In the genomic region with DNA sequence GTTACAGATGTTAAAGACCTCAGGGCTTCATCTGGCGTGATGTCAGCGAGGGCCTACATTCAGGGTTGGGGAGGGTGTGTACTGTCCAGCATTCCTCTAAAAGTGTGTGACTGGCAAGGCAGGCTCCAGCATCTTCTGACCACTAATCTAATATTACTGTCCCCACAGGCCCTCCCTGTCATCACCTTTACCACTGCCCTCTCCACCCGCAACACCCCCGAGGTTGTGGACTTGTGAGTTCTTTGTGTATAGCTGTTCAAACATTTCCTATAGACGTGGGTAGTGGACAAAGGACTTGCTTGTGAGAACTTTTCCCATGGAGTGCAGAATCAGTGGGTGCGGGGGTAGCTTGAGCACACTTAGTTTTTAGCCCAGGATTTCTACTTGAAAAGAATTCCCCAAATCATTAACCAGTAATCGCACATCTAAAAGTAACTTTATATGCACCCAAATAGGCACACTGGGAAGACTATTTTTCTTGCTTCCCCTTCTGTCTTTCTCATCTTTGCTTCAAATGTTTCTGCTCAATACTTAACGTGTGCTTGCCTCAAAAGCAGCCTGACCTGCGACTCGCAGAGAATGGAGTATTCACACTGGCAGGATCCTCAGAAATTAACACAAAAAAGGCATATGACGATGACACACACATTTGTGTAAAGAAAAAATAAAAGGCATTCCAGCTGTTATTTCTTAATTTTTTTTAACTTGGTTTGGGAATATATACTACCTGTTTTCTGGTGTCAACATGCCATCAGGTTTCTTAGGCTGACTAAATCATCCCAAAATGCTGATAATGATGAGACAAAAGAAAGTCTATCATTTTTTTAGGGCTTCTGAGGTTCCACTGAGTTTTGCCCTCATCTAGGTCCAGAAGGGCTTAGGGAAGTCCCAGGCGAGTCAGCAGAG, we compare ENCODE assay signal across 8 cellular contexts.
A peak's percentile ranks its signal among the peaks of the same experiment; 100 is the strongest.
DNase-seq lines count a peak whose midpoint lies in the region; ATAC-seq and TF ChIP-seq lines count a peak whose summit lies in the region.

No MANE protein-coding gene starts in this region.

- H3K27ac ChIP-seq in brain microvascular endothelial cell (peak overlapping the region; percentile 27), mucosa of rectum (ENCODE audit: low read depth in 2 of 2, low read length in 2 of 2) (peak overlapping the region; percentile 79 to 81)

- in situ Hi-C loops in brain microvascular endothelial cell (cut with HindIII; ENCODE audit: low pct_ligation_motif_present, low sequenced_read_pairs) = no loop called here

- peak overlapping the region; percentile 75 for H3K27ac Mint-ChIP-seq in stimulated activated naive CD8-positive, alpha-beta T cell treated with anti-CD3 and anti-CD28 coated beads, Interleukin-15, Interleukin-2, amounts not matched to agents 100 ng/mL and 50 ng/mL, for 24 hours

- peak overlapping the region; percentile 2 for H3K4me3 Mint-ChIP-seq in stimulated activated naive CD8-positive, alpha-beta T cell treated with anti-CD3 and anti-CD28 coated beads, Interleukin-15, Interleukin-2, amounts not matched to agents 100 ng/mL and 50 ng/mL, for 24 hours

- H3K27me3 ChIP-seq in brain microvascular endothelial cell (replicated peaks) = no peaks in the 10 kb centered on the region
- no peaks in the 10 kb centered on the region for H3K27me3 ChIP-seq in mucosa of rectum (ENCODE audit: control insufficient read depth in 2 of 2, insufficient read depth in 2 of 2, low read length in 2 of 2)

- H3K36me3 Mint-ChIP-seq in stimulated activated naive CD8-positive, alpha-beta T cell treated with anti-CD3 and anti-CD28 coated beads, Interleukin-15, Interleukin-2, amounts not matched to agents 100 ng/mL and 50 ng/mL, for 24 hours (ENCODE audit: low read depth) = peaks cover 92% of the 10 kb centered on the region

- no peaks in the 10 kb centered on the region for H3K27me3 Mint-ChIP-seq in stimulated activated naive CD8-positive, alpha-beta T cell treated with anti-CD3 and anti-CD28 coated beads, Interleukin-15, Interleukin-2, amounts not matched to agents 100 ng/mL and 50 ng/mL, for 24 hours

- no peak for TF ChIP-seq CTCF in brain microvascular endothelial cell (IDR thresholded peaks at IDR 0.05; ENCODE audit: low read depth, low read length, missing control alignments)

- DNase-seq in stimulated activated naive CD8-positive, alpha-beta T cell treated with anti-CD3 and anti-CD28 coated beads, Interleukin-15, Interleukin-2, amounts not matched to agents 100 U/mL and 50 U/mL, for 24 hours = no peak
- DNase-seq in brain microvascular endothelial cell (no peak), middle frontal gyrus (ENCODE audit: extremely low spot score, low spot score) (no peak), NCI-H69 (lab: John Stamatoyannopoulos, UW) (no peak)
- DNase-seq in activated CD4-positive, CD25-positive, alpha-beta regulatory T cell treated with anti-CD3 and anti-CD28 coated beads, Interleukin-2, amount 50 U/mL, for 72 hours = no peak
- no peak for DNase-seq in effector CD8-positive, alpha-beta T cell (lab: John Stamatoyannopoulos, UW)

- no peaks in the 10 kb centered on the region for H3K36me3 ChIP-seq in brain microvascular endothelial cell (replicated peaks)
- no peaks in the 10 kb centered on the region for H3K36me3 ChIP-seq in mucosa of rectum (ENCODE audit: control insufficient read depth in 2 of 2, insufficient read depth in 2 of 2, low read length in 2 of 2)

- H3K9me3 Mint-ChIP-seq in stimulated activated naive CD8-positive, alpha-beta T cell treated with anti-CD3 and anti-CD28 coated beads, Interleukin-15, Interleukin-2, amounts not matched to agents 100 ng/mL and 50 ng/mL, for 24 hours = no peaks in the 10 kb centered on the region

- H3K9me3 ChIP-seq in mucosa of rectum (ENCODE audit: control insufficient read depth in 2 of 2, low read length in 2 of 2) = no peaks in the 10 kb centered on the region

- H3K9ac ChIP-seq in mucosa of rectum (ENCODE audit: low read depth in 1 of 2, low read length in 2 of 2) = no peak overlapping the region

- H3K4me1 Mint-ChIP-seq in stimulated activated naive CD8-positive, alpha-beta T cell treated with anti-CD3 and anti-CD28 coated beads, Interleukin-15, Interleukin-2, amounts not matched to agents 100 ng/mL and 50 ng/mL, for 24 hours (ENCODE audit: low read depth) = peaks cover 75% of the 10 kb centered on the region

- ATAC-seq in stimulated activated naive CD8-positive, alpha-beta T cell treated with anti-CD3 and anti-CD28 coated beads, Interleukin-15, Interleukin-2, amounts not matched to agents 100 U/mL and 50 U/mL, for 24 hours = no peak

- no peak overlapping the region for H3K4me3 ChIP-seq in brain microvascular endothelial cell (ENCODE audit: low read depth, low read length)
- no peak overlapping the region for H3K4me3 ChIP-seq in mucosa of rectum (ENCODE audit: low read length in 2 of 2)

- peaks cover 36 to 54% of the 10 kb centered on the region in 2 donors for H3K4me1 ChIP-seq in mucosa of rectum (ENCODE audit: control insufficient read depth in 2 of 2, insufficient read depth in 2 of 2, low read length in 2 of 2)
